20 cellular contexts compared by ENCODE assay signal in the genomic region with DNA sequence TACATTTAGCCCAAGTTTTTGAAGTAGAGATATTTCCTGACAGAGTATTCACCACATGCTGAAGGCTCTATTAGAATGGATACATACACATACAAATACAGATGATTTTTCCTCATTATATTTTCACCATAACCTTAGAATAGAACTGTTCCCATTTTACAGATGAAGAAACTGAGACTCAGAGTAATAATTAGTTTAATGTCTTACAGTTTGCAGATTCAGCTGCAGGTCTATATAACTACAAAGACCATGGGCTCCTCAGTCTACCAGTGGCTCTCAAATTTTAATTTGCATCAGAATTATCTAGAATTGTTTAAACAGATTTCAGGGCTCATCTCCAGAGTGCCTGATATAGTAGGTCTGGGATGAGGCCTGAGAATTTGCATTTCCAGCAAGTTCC.
"Had no signal": no experiment of that assay in that cellular context is flagged by ENCODE, and none has a peak within 500 bp of the region (broad histone marks: within the 10 kb centered on the region; RNA-seq: fewer than 3 reads in every experiment).

No MANE protein-coding gene starts in this region.

- DNase-seq: activated CD4-positive, alpha-beta memory T cell treated with anti-CD3 and anti-CD28 coated beads, Interleukin-2, amount 10 ng/mL, durations not matched to agents 7 days and 5 days; activated CD4-positive, alpha-beta T cell treated with anti-CD3 and anti-CD28 coated beads, Interleukin-2, amount 10 ng/mL, durations not matched to agents 24 days and 14 days; activated gamma-delta T cell; activated naive CD4-positive, alpha-beta T cell treated with anti-CD3 and anti-CD28 coated beads, Interleukin-2, amount 50 U/mL, for 16 hours; activated naive CD8-positive, alpha-beta T cell treated with anti-CD3 and anti-CD28 coated beads, Interleukin-2, amount 50 U/mL, for 24 hours; aorta; brain microvascular endothelial cell; cerebellar nuclear complex; cortex of kidney; kidney; naive thymus-derived CD4-positive, alpha-beta T cell; sigmoid colon; stimulated activated CD4-positive, alpha-beta T cell treated with anti-CD3 and anti-CD28 coated beads, Interleukin-2, amount 100 ng/mL, for 48 hours; stimulated activated CD8-positive, alpha-beta memory T cell treated with anti-CD3 and anti-CD28 coated beads, Interleukin-4, amount 100 ng/mL, for 48 hours; stimulated activated naive B cell treated with anti-CD40 and anti-IgM and Interleukin-4, amounts not matched to agents 10 μg/mL and 1 μg/mL and 100 μg/mL, for 72 hours; T1000; tibial artery had no signal

- H2AFZ ChIP-seq: neural progenitor cell had no signal

- H3K9ac ChIP-seq: neural progenitor cell had no signal

- H3K27ac ChIP-seq: brain microvascular endothelial cell, epithelial cell of prostate had no signal

- H3K4me3 ChIP-seq: neural progenitor cell, sigmoid colon, tibial artery had no signal

- ATAC-seq: activated naive CD8-positive, alpha-beta T cell treated with anti-CD3 and anti-CD28 coated beads, Interleukin-2, amount 50 U/mL, for 24 hours; left lobe of liver; naive thymus-derived CD4-positive, alpha-beta T cell; stimulated activated naive B cell treated with anti-CD40 and anti-IgM and Interleukin-4, amounts not matched to agents 10 μg/mL and 1 μg/mL and 100 μg/mL, for 72 hours had no signal

- H3K9me3 ChIP-seq: sigmoid colon, tibial artery had no signal

- H3K27me3 ChIP-seq: brain microvascular endothelial cell, neural progenitor cell, sigmoid colon, tibial artery had no signal
